In genomic region chr10:87095241-87095945, GRCh38 we compare ENCODE assay signal across 1 cellular context.
TF ChIP-seq lines count a peak whose summit lies in the region.

No MANE protein-coding gene starts in this region.

TF ChIP-seq in K562, 482 proteins besides CTCF, POLR2A, EP300 and RAD21 (continued from another document and continues in another):
- TF ChIP-seq, protein P1, sequence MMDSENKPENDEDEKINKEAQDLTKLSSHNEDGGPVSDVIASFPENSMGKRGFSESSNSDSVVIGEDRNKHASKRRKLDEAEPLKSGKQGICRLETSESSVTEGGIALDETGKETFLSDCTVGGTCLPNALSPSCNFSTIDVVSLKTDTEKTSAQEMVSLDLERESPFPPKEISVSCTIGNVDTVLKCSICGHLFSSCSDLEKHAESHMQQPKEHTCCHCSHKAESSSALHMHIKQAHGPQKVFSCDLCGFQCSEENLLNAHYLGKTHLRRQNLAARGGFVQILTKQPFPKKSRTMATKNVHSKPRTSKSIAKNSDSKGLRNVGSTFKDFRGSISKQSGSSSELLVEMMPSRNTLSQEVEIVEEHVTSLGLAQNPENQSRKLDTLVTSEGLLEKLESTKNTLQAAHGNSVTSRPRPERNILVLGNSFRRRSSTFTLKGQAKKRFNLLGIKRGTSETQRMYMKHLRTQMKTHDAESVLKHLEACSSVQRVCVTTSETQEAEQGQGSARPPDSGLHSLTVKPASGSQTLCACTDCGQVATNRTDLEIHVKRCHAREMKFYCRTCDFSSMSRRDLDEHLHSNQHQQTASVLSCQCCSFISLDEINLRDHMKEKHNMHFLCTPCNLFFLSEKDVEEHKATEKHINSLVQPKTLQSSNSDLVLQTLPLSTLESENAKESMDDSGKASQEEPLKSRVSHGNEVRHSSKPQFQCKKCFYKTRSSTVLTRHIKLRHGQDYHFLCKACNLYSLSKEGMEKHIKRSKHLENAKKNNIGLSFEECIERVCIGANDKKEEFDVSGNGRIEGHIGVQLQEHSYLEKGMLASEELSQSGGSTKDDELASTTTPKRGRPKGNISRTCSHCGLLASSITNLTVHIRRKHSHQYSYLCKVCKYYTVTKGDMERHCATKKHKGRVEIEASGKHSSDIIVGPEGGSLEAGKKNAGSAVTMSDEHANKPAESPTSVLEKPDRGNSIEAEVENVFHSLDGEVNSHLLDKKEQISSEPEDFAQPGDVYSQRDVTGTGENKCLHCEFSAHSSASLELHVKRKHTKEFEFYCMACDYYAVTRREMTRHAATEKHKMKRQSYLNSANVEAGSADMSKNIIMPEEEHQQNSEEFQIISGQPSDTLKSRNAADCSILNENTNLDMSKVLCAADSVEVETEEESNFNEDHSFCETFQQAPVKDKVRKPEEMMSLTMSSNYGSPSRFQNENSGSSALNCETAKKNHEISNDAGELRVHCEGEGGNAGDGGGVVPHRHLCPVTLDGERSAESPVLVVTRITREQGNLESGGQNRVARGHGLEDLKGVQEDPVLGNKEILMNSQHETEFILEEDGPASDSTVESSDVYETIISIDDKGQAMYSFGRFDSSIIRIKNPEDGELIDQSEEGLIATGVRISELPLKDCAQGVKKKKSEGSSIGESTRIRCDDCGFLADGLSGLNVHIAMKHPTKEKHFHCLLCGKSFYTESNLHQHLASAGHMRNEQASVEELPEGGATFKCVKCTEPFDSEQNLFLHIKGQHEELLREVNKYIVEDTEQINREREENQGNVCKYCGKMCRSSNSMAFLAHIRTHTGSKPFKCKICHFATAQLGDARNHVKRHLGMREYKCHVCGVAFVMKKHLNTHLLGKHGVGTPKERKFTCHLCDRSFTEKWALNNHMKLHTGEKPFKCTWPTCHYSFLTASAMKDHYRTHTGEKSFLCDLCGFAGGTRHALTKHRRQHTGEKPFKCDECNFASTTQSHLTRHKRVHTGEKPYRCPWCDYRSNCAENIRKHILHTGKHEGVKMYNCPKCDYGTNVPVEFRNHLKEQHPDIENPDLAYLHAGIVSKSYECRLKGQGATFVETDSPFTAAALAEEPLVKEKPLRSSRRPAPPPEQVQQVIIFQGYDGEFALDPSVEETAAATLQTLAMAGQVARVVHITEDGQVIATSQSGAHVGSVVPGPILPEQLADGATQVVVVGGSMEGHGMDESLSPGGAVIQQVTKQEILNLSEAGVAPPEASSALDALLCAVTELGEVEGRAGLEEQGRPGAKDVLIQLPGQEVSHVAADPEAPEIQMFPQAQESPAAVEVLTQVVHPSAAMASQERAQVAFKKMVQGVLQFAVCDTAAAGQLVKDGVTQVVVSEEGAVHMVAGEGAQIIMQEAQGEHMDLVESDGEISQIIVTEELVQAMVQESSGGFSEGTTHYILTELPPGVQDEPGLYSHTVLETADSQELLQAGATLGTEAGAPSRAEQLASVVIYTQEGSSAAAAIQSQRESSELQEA (IDR thresholded peaks at IDR 0.05; ENCODE audit: low read depth): no peak
- TF ChIP-seq ZC3H8 (IDR thresholded peaks at IDR 0.05) (no peak), TAL1 (IDR thresholded peaks at IDR 0.05) (no peak), ZNF699 (CRISPR knock-in tag; IDR thresholded peaks at IDR 0.05; ENCODE audit: insufficient replicate concordance) (no peak), CLOCK (CRISPR knock-in tag; IDR thresholded peaks at IDR 0.05; ENCODE audit: borderline replicate concordance) (no peak), MIER1 (IDR thresholded peaks at IDR 0.05; ENCODE audit: low read depth) (no peak), TSHZ1 (CRISPR knock-in tag; IDR thresholded peaks at IDR 0.05) (no peak), SMC3 (conservative IDR thresholded peaks at IDR 0.05; ENCODE audit: insufficient read depth, low read depth, low read length) (no peak), ZNF696 (CRISPR knock-in tag; conservative IDR thresholded peaks at IDR 0.05) (no peak), TCFL5 (CRISPR knock-in tag; conservative IDR thresholded peaks at IDR 0.05) (no peak), CCNT2 (IDR thresholded peaks at IDR 0.05; ENCODE audit: borderline replicate concordance, extremely low read depth, insufficient read length, low read depth, low read length) (peak; percentile 40), GATAD2B (IDR thresholded peaks at IDR 0.05; ENCODE audit: borderline replicate concordance) (no peak), CGGBP1 (CRISPR knock-in tag; IDR thresholded peaks at IDR 0.05) (no peak), ETS1 (conservative IDR thresholded peaks at IDR 0.05; ENCODE audit: control insufficient read depth, low read depth, low read length) (0 out of 2 replicates have a peak, but pooled peaks have one; percentile 56), PCBP2 (IDR thresholded peaks at IDR 0.05; ENCODE audit: low read depth, low read length, poor library complexity, severe bottlenecking) (no peak), RUNX1 (IDR thresholded peaks at IDR 0.05; ENCODE audit: low read depth) (no peak), SMARCC2 (IDR thresholded peaks at IDR 0.05; ENCODE audit: low read depth) (no peak), RBM34 (IDR thresholded peaks at IDR 0.05; ENCODE audit: borderline replicate concordance, insufficient read depth, low read length) (no peak), PCBP1 (IDR thresholded peaks at IDR 0.05; ENCODE audit: low read depth, low read length, poor library complexity, severe bottlenecking) (peak; percentile 34), ZNF586 (CRISPR knock-in tag; conservative IDR thresholded peaks at IDR 0.05) (no peak), YY1 (IDR thresholded peaks at IDR 0.05; ENCODE audit: borderline replicate concordance in 1 of 3, control insufficient read depth in 1 of 3, extremely low read depth in 1 of 3, insufficient read depth in 3 of 3, insufficient read length in 1 of 3, insufficient replicate concordance in 2 of 3, low read depth in 1 of 3, low read length in 2 of 3) (no peak), ZFX (CRISPR knock-in tag; IDR thresholded peaks at IDR 0.05) (peak; percentile 82), KAT7 (CRISPR knock-in tag; IDR thresholded peaks at IDR 0.05; ENCODE audit: borderline replicate concordance) (peak; percentile 82; the same call in 1 of the 2 replicates), SRSF9 (IDR thresholded peaks at IDR 0.05; ENCODE audit: borderline replicate concordance, low read depth, low read length) (no peak), NCOA1 (IDR thresholded peaks at IDR 0.05; ENCODE audit: low read depth) (no peak), TBL1XR1 (IDR thresholded peaks at IDR 0.05; ENCODE audit: low read length in 2 of 2) (no peak), XRCC3 (IDR thresholded peaks at IDR 0.05) (no peak), TRIM28 (IDR thresholded peaks at IDR 0.05) (no peak), ZNF785 (CRISPR knock-in tag; IDR thresholded peaks at IDR 0.05) (no peak)
- TF ChIP-seq, protein P2, sequence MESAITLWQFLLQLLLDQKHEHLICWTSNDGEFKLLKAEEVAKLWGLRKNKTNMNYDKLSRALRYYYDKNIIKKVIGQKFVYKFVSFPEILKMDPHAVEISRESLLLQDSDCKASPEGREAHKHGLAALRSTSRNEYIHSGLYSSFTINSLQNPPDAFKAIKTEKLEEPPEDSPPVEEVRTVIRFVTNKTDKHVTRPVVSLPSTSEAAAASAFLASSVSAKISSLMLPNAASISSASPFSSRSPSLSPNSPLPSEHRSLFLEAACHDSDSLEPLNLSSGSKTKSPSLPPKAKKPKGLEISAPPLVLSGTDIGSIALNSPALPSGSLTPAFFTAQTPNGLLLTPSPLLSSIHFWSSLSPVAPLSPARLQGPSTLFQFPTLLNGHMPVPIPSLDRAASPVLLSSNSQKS (CRISPR knock-in tag; IDR thresholded peaks at IDR 0.05): no peak
- TF ChIP-seq, protein P3, sequence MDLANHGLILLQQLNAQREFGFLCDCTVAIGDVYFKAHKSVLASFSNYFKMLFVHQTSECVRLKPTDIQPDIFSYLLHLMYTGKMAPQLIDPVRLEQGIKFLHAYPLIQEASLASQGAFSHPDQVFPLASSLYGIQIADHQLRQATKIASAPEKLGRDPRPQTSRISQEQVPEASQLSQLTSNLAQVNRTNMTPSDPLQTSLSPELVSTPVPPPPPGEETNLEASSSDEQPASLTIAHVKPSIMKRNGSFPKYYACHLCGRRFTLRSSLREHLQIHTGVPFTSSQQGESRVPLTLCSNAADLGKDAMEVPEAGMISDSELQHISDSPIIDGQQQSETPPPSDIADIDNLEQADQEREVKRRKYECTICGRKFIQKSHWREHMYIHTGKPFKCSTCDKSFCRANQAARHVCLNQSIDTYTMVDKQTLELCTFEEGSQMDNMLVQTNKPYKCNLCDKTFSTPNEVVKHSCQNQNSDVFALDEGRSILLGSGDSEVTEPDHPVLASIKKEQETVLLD (IDR thresholded peaks at IDR 0.05): 0 out of 2 replicates have a peak, but pooled peaks have one; percentile 49
- TF ChIP-seq, protein P4, sequence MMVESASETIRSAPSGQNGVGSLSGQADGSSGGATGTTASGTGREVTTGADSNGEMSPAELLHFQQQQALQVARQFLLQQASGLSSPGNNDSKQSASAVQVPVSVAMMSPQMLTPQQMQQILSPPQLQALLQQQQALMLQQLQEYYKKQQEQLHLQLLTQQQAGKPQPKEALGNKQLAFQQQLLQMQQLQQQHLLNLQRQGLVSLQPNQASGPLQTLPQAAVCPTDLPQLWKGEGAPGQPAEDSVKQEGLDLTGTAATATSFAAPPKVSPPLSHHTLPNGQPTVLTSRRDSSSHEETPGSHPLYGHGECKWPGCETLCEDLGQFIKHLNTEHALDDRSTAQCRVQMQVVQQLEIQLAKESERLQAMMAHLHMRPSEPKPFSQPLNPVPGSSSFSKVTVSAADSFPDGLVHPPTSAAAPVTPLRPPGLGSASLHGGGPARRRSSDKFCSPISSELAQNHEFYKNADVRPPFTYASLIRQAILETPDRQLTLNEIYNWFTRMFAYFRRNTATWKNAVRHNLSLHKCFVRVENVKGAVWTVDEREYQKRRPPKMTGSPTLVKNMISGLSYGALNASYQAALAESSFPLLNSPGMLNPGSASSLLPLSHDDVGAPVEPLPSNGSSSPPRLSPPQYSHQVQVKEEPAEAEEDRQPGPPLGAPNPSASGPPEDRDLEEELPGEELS (CRISPR knock-in tag; IDR thresholded peaks at IDR 0.05; ENCODE audit: borderline replicate concordance): peak; percentile 44; the same call in 1 of the 2 replicates
- TF ChIP-seq, protein P5, sequence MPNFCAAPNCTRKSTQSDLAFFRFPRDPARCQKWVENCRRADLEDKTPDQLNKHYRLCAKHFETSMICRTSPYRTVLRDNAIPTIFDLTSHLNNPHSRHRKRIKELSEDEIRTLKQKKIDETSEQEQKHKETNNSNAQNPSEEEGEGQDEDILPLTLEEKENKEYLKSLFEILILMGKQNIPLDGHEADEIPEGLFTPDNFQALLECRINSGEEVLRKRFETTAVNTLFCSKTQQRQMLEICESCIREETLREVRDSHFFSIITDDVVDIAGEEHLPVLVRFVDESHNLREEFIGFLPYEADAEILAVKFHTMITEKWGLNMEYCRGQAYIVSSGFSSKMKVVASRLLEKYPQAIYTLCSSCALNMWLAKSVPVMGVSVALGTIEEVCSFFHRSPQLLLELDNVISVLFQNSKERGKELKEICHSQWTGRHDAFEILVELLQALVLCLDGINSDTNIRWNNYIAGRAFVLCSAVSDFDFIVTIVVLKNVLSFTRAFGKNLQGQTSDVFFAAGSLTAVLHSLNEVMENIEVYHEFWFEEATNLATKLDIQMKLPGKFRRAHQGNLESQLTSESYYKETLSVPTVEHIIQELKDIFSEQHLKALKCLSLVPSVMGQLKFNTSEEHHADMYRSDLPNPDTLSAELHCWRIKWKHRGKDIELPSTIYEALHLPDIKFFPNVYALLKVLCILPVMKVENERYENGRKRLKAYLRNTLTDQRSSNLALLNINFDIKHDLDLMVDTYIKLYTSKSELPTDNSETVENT (CRISPR knock-in tag; IDR thresholded peaks at IDR 0.05): peak; percentile 19; the same call in 1 of the 2 replicates
